Comparison of ENCODE assay signal across 28 cellular contexts in genomic region chr3:61094608-61095007, GRCh38.
DNase-seq lines count a peak whose midpoint lies in the region; ATAC-seq and TF ChIP-seq lines count a peak whose summit lies in the region.
"Had no signal": no experiment of that assay in that cellular context is flagged by ENCODE, and none has a peak within 500 bp of the region (broad histone marks: within the 10 kb centered on the region; RNA-seq: fewer than 3 reads in every experiment).

No MANE protein-coding gene starts in this region.

- H3K4me2 ChIP-seq in SK-N-SH (no peak overlapping the region), mesendoderm (ENCODE audit: low read length) (no peak overlapping the region)
- H3K4me2 ChIP-seq: A549, PC-9 had no signal

- no peak overlapping the region for H2BK120ac ChIP-seq in mesendoderm (ENCODE audit: low read depth, low read length)

- H2AFZ ChIP-seq in SK-N-SH (ENCODE audit: low read depth), result no peak overlapping the region
- H2AFZ ChIP-seq: PC-9 had no signal

- TF ChIP-seq CTCF in SK-N-SH (IDR thresholded peaks at IDR 0.05) (no peak), foreskin keratinocyte (conservative IDR thresholded peaks at IDR 0.05) (no peak), omental fat pad (IDR thresholded peaks at IDR 0.05) (no peak), MCF 10A (IDR thresholded peaks at IDR 0.05; ENCODE audit: unreplicated experiment) (no peak)

- no peaks in the 10 kb centered on the region for H3K9me3 ChIP-seq in SK-N-SH
- H3K9me3 ChIP-seq: A549, HAP-1 had no signal

- no peak overlapping the region for H2BK15ac ChIP-seq in mesendoderm (replicated peaks; ENCODE audit: low read depth)

- H3K36me3 ChIP-seq in SK-N-SH (replicated peaks in 1 of 2; ENCODE audit: control insufficient read depth in 1 of 2, insufficient read depth in 2 of 2, low read length in 1 of 2), result no peaks in the 10 kb centered on the region
- H3K36me3 ChIP-seq in mesendoderm (ENCODE audit: control insufficient read depth, insufficient read depth, low read length), result no peaks in the 10 kb centered on the region
- H3K36me3 ChIP-seq: HAP-1 had no signal

- no peaks in the 10 kb centered on the region for H3K36me3 Mint-ChIP-seq in MCF 10A (ENCODE audit: insufficient read depth, unreplicated experiment)

- H4K8ac ChIP-seq in mesendoderm (ENCODE audit: low read depth, low read length), result no peak overlapping the region

- no peak overlapping the region for H2AK5ac ChIP-seq in mesendoderm (ENCODE audit: low read length)

- H3K4me3 ChIP-seq in SK-N-SH (ENCODE audit: low read depth in 2 of 2, low read length in 1 of 2) (no peak overlapping the region), mesendoderm (ENCODE audit: low read length) (no peak overlapping the region)
- H3K4me3 ChIP-seq: A549, HAP-1, PC-9, SK-N-MC had no signal

- no peak overlapping the region for H3K4ac ChIP-seq in mesendoderm (ENCODE audit: low read depth, low read length)

- no peaks in the 10 kb centered on the region for H3F3A ChIP-seq in SK-N-SH (replicated peaks; ENCODE audit: insufficient read depth)

- ATAC-seq in foreskin keratinocyte (peak; percentile 65), omental fat pad (ENCODE audit: low FRiP score) (no peak)
- ATAC-seq: A549 had no signal

- H3K4me3 Mint-ChIP-seq in MCF 10A (ENCODE audit: unreplicated experiment), result no peak overlapping the region
- H3K4me3 Mint-ChIP-seq: CD4-positive, alpha-beta memory T cell; HFFc6 had no signal

- DNase-seq in HS-5 (ENCODE audit: low read depth) (peak; percentile 9), SK-N-SH (no peak), foreskin keratinocyte (peak in 1 of 2 donors; percentile 22), mesendoderm (no peak), NCI-H345 treated with DMSO at 0.1 percent for 48 hours (lab: John Stamatoyannopoulos, UW; ENCODE audit: unreplicated experiment) (no peak), omental fat pad (ENCODE audit: low spot score) (no peak), MCF 10A (ENCODE audit: unreplicated experiment) (no peak)
- DNase-seq: C1 segment of cervical spinal cord; Calu3; CD4-positive, alpha-beta memory T cell; DMS79 treated with DMSO at 0.1 percent for 48 hours; GF-D8; GOT3; HFFc6; IMR-90; KG1; NCI-H1048; NCI-H1417 treated with DMSO at 0.1 percent for 48 hours; NCI-H187 treated with DMSO at 0.1 percent for 48 hours; NCI-H2107; NCI-H446 treated with DMSO at 0.1 percent for 48 hours; NCI-H82; NK-92 treated with Interleukin-12 subunit alpha and Interleukin-12 subunit beta, amount 100 ng/mL, for 24 hours; PC-9; SIG-M5 had no signal

- no peaks in the 10 kb centered on the region for H4K20me1 ChIP-seq in SK-N-SH (ENCODE audit: insufficient read depth)

- TF ChIP-seq EP300 in SK-N-SH (IDR thresholded peaks at IDR 0.05; ENCODE audit: borderline replicate concordance in 1 of 2, low read depth in 1 of 2, low read length in 1 of 2), result no peak

- H3K79me2 ChIP-seq in SK-N-SH (ENCODE audit: insufficient read depth), result no peaks in the 10 kb centered on the region
- no peaks in the 10 kb centered on the region for H3K79me2 ChIP-seq in mesendoderm (ENCODE audit: control insufficient read depth, insufficient read depth, low read length)

- BruUV-seq in MCF 10A (replicated peaks; lab: Mats Ljungman, UMichigan), result no TSS peak

- H3K56ac ChIP-seq in mesendoderm (ENCODE audit: low read length), result no peak overlapping the region

- H3K9me2 ChIP-seq in SK-N-SH, result no peaks in the 10 kb centered on the region

- no peak overlapping the region for H2BK5ac ChIP-seq in mesendoderm (ENCODE audit: low read length)

- no peak overlapping the region for H3K9ac ChIP-seq in SK-N-SH
- H3K9ac ChIP-seq in mesendoderm (ENCODE audit: low read length), result no peak overlapping the region

- POLR2A ChIA-PET in SK-N-SH (lab: Yijun Ruan, JAX) (no interaction called here), MCF 10A (lab: Yijun Ruan, JAX) (interaction anchor here (0.7 kb wide), 1 partner anchor 19 kb away, joined by 3 read pairs; no protein-coding TSS in a partner anchor)

- no peak overlapping the region for H3K23ac ChIP-seq in mesendoderm (ENCODE audit: low read length)

- 20% methylated on average over 3 of the region's 3 CpGs for WGBS in SK-N-SH (ENCODE audit: low lambda C conversion rate)
- no CpG with 5 or more reads among the region's 3 CpGs for WGBS in mesendoderm (ENCODE audit: extremely low coverage, insufficient coverage, low lambda C conversion rate)

- no peak overlapping the region for H3K18ac ChIP-seq in mesendoderm (ENCODE audit: low read length)

- no peaks in the 10 kb centered on the region for H3K27me3 Mint-ChIP-seq in MCF 10A (ENCODE audit: insufficient read depth, unreplicated experiment)
- H3K27me3 Mint-ChIP-seq: CD4-positive, alpha-beta memory T cell had no signal

- H3K27ac ChIP-seq in SK-N-SH (ENCODE audit: low read depth in 2 of 2, low read length in 1 of 2), result no peak overlapping the region
- H3K27ac ChIP-seq in foreskin keratinocyte, result no peak overlapping the region
- H3K27ac ChIP-seq in mesendoderm (ENCODE audit: low read depth, low read length), result no peak overlapping the region
- H3K27ac ChIP-seq: A549, PC-9, SK-N-MC had no signal

- H4K5ac ChIP-seq in mesendoderm (ENCODE audit: low read length), result no peak overlapping the region

- H3K27me3 ChIP-seq in SK-N-SH (ENCODE audit: insufficient read depth) (no peaks in the 10 kb centered on the region), foreskin keratinocyte (no peaks in the 10 kb centered on the region), mesendoderm (ENCODE audit: insufficient read depth, low read length, poor library complexity) (no peaks in the 10 kb centered on the region)

- H3K4me1 ChIP-seq in SK-N-SH (ENCODE audit: control insufficient read depth in 1 of 2, insufficient read depth in 2 of 2, low read depth in 1 of 2, low read length in 1 of 2) (no peaks in the 10 kb centered on the region), foreskin keratinocyte (peaks cover 5% of the 10 kb centered on the region), mesendoderm (ENCODE audit: control insufficient read depth, low read depth, low read length) (no peaks in the 10 kb centered on the region)
- H3K4me1 ChIP-seq: A549, HAP-1 had no signal

- CTCF ChIA-PET in SK-N-SH (lab: Yijun Ruan, JAX) (no interaction called here), MCF 10A (lab: Yijun Ruan, JAX) (no interaction called here)

- no peaks in the 10 kb centered on the region for H3K79me1 ChIP-seq in mesendoderm (ENCODE audit: low read length)

- H3K27ac Mint-ChIP-seq in MCF 10A (ENCODE audit: low read depth, unreplicated experiment), result no peak overlapping the region
- H3K27ac Mint-ChIP-seq: CD4-positive, alpha-beta memory T cell; HFFc6 had no signal

- H3K4me1 Mint-ChIP-seq in MCF 10A (ENCODE audit: insufficient read depth, unreplicated experiment), result peaks cover 6% of the 10 kb centered on the region
- H3K4me1 Mint-ChIP-seq: CD4-positive, alpha-beta memory T cell had no signal

- H3K9me3 Mint-ChIP-seq in MCF 10A (ENCODE audit: unreplicated experiment), result no peaks in the 10 kb centered on the region

- intact Hi-C loops in MCF 10A (cut with micrococcal nuclease), result no loop called here

- TF ChIP-seq RAD21 in SK-N-SH (IDR thresholded peaks at IDR 0.05; ENCODE audit: low read length), result no peak

TF ChIP-seq in SK-N-SH, 30 proteins besides CTCF, POLR2A, EP300 and RAD21:
- no peak for TF ChIP-seq RCOR1 (IDR thresholded peaks at IDR 0.05; ENCODE audit: low read length)
- TF ChIP-seq, protein P1, sequence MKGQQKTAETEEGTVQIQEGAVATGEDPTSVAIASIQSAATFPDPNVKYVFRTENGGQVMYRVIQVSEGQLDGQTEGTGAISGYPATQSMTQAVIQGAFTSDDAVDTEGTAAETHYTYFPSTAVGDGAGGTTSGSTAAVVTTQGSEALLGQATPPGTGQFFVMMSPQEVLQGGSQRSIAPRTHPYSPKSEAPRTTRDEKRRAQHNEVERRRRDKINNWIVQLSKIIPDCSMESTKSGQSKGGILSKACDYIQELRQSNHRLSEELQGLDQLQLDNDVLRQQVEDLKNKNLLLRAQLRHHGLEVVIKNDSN (IDR thresholded peaks at IDR 0.05; ENCODE audit: borderline replicate concordance, low read depth), result no peak
- TF ChIP-seq, protein P2, sequence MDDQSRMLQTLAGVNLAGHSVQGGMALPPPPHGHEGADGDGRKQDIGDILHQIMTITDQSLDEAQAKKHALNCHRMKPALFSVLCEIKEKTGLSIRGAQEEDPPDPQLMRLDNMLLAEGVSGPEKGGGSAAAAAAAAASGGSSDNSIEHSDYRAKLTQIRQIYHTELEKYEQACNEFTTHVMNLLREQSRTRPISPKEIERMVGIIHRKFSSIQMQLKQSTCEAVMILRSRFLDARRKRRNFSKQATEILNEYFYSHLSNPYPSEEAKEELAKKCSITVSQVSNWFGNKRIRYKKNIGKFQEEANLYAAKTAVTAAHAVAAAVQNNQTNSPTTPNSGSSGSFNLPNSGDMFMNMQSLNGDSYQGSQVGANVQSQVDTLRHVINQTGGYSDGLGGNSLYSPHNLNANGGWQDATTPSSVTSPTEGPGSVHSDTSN (IDR thresholded peaks at IDR 0.05), result peak; percentile 45; the same call in 1 of the 2 replicates
